In genomic region chrX:63809158-63809557, GRCh38 we compare ENCODE assay signal across 17 cellular contexts.
"Had no signal": no experiment of that assay in that cellular context is flagged by ENCODE, and none has a peak within 500 bp of the region (broad histone marks: within the 10 kb centered on the region; RNA-seq: fewer than 3 reads in every experiment).

No MANE protein-coding gene starts in this region.

- H3K27ac ChIP-seq: breast epithelium, foreskin keratinocyte, heart left ventricle, lower lobe of right lung, right atrium auricular region, upper lobe of left lung, VCaP had no signal

- DNase-seq: activated CD4-positive, alpha-beta T cell treated with anti-CD3 and anti-CD28 coated beads, Interleukin-2, amount 50 U/mL, for 48 hours; activated CD8-positive, alpha-beta memory T cell treated with anti-CD3 and anti-CD28 coated beads, Interleukin-2, amount 10 ng/mL, durations not matched to agents 7 days and 5 days; activated naive CD4-positive, alpha-beta T cell treated with anti-CD3 and anti-CD28 coated beads for 36 hours; activated naive CD8-positive, alpha-beta T cell treated with anti-CD3 and anti-CD28 coated beads, Interleukin-2, amount 50 U/mL, for 24 hours; activated T-cell treated with anti-CD3 and anti-CD28 coated beads, Interleukin-2, amount 50 U/mL, for 1 hour; aorta; effector memory CD4-positive, alpha-beta T cell; foreskin keratinocyte; heart left ventricle; immature natural killer cell; left cardiac atrium; lower lobe of right lung; naive B cell; upper lobe of left lung had no signal
